ENCODE assay signal across 18 cellular contexts in the genomic region with DNA sequence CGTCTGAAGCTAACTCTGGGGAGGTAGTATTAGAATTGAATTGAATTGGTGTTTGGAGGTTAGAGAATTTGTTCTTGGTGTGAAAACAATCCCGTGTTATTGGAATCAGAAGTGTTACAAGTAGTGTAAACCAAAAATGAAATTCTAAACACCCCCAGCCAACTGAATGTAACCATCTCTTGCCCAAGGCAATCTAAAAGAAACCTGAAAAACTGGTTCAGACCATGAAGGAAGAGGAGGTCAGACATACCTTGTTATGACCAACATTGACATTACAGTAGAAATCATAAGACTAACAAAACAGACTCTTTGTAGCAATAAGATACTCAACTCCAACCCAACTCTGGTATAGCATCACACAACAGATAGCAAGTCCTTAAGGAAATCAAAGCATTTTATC.
"Had no signal": no experiment of that assay in that cellular context is flagged by ENCODE, and none has a peak within 500 bp of the region (broad histone marks: within the 10 kb centered on the region; RNA-seq: fewer than 3 reads in every experiment).

No MANE protein-coding gene starts in this region.

- H3K4me3 ChIP-seq: body of pancreas, dorsolateral prefrontal cortex, lung, tibial artery, uterus had no signal

- H3K4me3 Mint-ChIP-seq: activated CD4-positive, alpha-beta T cell treated with anti-CD3 and anti-CD28 coated beads for 36 hours; activated naive CD8-positive, alpha-beta T cell treated with anti-CD3 and anti-CD28 coated beads, Interleukin-2, amount 10 ng/mL, durations not matched to agents 7 days and 5 days; T-helper 2 cell treated with Interferon-gamma antibody and Interleukin-4, amounts not matched to agents 5 μg/mL and 100 μg/mL, for 36 hours; WTC11 had no signal

- H3K27me3 ChIP-seq: body of pancreas, dorsolateral prefrontal cortex, tibial artery, uterus had no signal

- H3K36me3 Mint-ChIP-seq: activated naive CD8-positive, alpha-beta T cell treated with anti-CD3 and anti-CD28 coated beads, Interleukin-2, amount 10 ng/mL, durations not matched to agents 7 days and 5 days; WTC11 had no signal

- H3K36me3 ChIP-seq: tibial artery, uterus had no signal

- H3K4me1 Mint-ChIP-seq: activated CD4-positive, alpha-beta T cell treated with anti-CD3 and anti-CD28 coated beads for 36 hours; activated naive CD8-positive, alpha-beta T cell treated with anti-CD3 and anti-CD28 coated beads, Interleukin-2, amount 10 ng/mL, durations not matched to agents 7 days and 5 days had no signal

- H3K27ac ChIP-seq: body of pancreas, dorsolateral prefrontal cortex, tibial artery, uterus had no signal

- DNase-seq: activated CD4-positive, alpha-beta T cell treated with anti-CD3 and anti-CD28 coated beads for 36 hours; activated CD4-positive, alpha-beta T cell treated with anti-CD3 and anti-CD28 coated beads, Interleukin-2, amount 50 U/mL, for 48 hours; activated naive CD8-positive, alpha-beta T cell treated with anti-CD3 and anti-CD28 coated beads, Interleukin-2, amount 10 ng/mL, durations not matched to agents 7 days and 5 days; activated T-cell treated with anti-CD3 and anti-CD28 coated beads for 4 hours; amygdala; body of pancreas; central memory CD4-positive, alpha-beta T cell; dorsolateral prefrontal cortex; stimulated activated CD4-positive, alpha-beta T cell treated with anti-CD3 and anti-CD28 coated beads, Interleukin-12 subunit alpha, Interleukin-12 subunit beta, amount 100 ng/mL, for 4 hours; stimulated activated CD4-positive, alpha-beta T cell treated with anti-CD3 and anti-CD28 coated beads, Interleukin-1b, Interleukin-23, amount 100 ng/mL, for 48 hours; stimulated activated naive CD8-positive, alpha-beta T cell treated with anti-CD3 and anti-CD28 coated beads, Interleukin-15, Interleukin-2, amounts not matched to agents 100 U/mL and 50 U/mL, for 24 hours; substantia nigra; tibial artery; uterus had no signal

- H3K27me3 Mint-ChIP-seq: activated CD4-positive, alpha-beta T cell treated with anti-CD3 and anti-CD28 coated beads for 36 hours; activated naive CD8-positive, alpha-beta T cell treated with anti-CD3 and anti-CD28 coated beads, Interleukin-2, amount 10 ng/mL, durations not matched to agents 7 days and 5 days had no signal

- ATAC-seq: activated CD4-positive, alpha-beta T cell treated with anti-CD3 and anti-CD28 coated beads for 36 hours; body of pancreas; left lobe of liver; stimulated activated naive CD8-positive, alpha-beta T cell treated with anti-CD3 and anti-CD28 coated beads, Interleukin-15, Interleukin-2, amounts not matched to agents 100 U/mL and 50 U/mL, for 24 hours; WTC11 had no signal

- H3K4me1 ChIP-seq: body of pancreas, tibial artery, uterus had no signal

- H3K9me3 Mint-ChIP-seq: activated naive CD8-positive, alpha-beta T cell treated with anti-CD3 and anti-CD28 coated beads, Interleukin-2, amount 10 ng/mL, durations not matched to agents 7 days and 5 days had no signal

- H3K27ac Mint-ChIP-seq: activated CD4-positive, alpha-beta T cell treated with anti-CD3 and anti-CD28 coated beads for 36 hours; activated naive CD8-positive, alpha-beta T cell treated with anti-CD3 and anti-CD28 coated beads, Interleukin-2, amount 10 ng/mL, durations not matched to agents 7 days and 5 days; T-helper 2 cell treated with Interferon-gamma antibody and Interleukin-4, amounts not matched to agents 5 μg/mL and 100 μg/mL, for 36 hours; WTC11 had no signal
